17 cellular contexts compared by ENCODE assay signal in genomic region chr9:137174722-137175293, GRCh38. TPM values are rescaled to one million over a fixed set of nuclear protein-coding genes. Genes with fewer than 3 reads are reported as not detected.
DNase-seq lines count a peak whose midpoint lies in the region; ATAC-seq and TF ChIP-seq lines count a peak whose summit lies in the region.
"Had no signal": no experiment of that assay in that cellular context is flagged by ENCODE, and none has a peak within 500 bp of the region (broad histone marks: within the 10 kb centered on the region; RNA-seq: fewer than 3 reads in every experiment).

No MANE protein-coding gene starts in this region.

- TF ChIP-seq POLR2A in GM18505 (IDR thresholded peaks at IDR 0.05; ENCODE audit: borderline replicate concordance, extremely low read depth, insufficient read depth, insufficient read length) (no peak), body of pancreas (IDR thresholded peaks at IDR 0.05) (no peak)

- H3K27me3 ChIP-seq in foreskin keratinocyte (peaks cover 56% of the 10 kb centered on the region), body of pancreas (no peaks in the 10 kb centered on the region)

- peak; percentile 9 for ATAC-seq in foreskin keratinocyte
- ATAC-seq in GM18505 (IDR thresholded peaks at IDR 0.05; ENCODE audit: unreplicated experiment): no peak
- ATAC-seq in body of pancreas: no peak

- no peaks in the 10 kb centered on the region for H3K4me1 Mint-ChIP-seq in type B pancreatic cell (ENCODE audit: unreplicated experiment)
- H3K4me1 Mint-ChIP-seq: activated naive CD4-positive, alpha-beta T cell treated with anti-CD3 and anti-CD28 coated beads, Interleukin-2, amount 50 U/mL, for 24 hours had no signal

- H3K27ac Mint-ChIP-seq in type B pancreatic cell: no peak overlapping the region
- H3K27ac Mint-ChIP-seq: activated naive CD4-positive, alpha-beta T cell treated with anti-CD3 and anti-CD28 coated beads, Interleukin-2, amount 50 U/mL, for 24 hours had no signal

- H3K9me3 ChIP-seq in body of pancreas: no peaks in the 10 kb centered on the region

- H3K4me1 ChIP-seq in foreskin keratinocyte (no peaks in the 10 kb centered on the region), body of pancreas (peaks cover 6% of the 10 kb centered on the region)

- TF ChIP-seq CTCF in foreskin keratinocyte (conservative IDR thresholded peaks at IDR 0.05) (peak; percentile 2), type B pancreatic cell (conservative IDR thresholded peaks at IDR 0.05) (peak; percentile 10), body of pancreas (IDR thresholded peaks at IDR 0.05) (no peak)

- H3K36me3 ChIP-seq in body of pancreas (replicated peaks in 1 of 2; ENCODE audit: insufficient read depth in 1 of 2, low read depth in 2 of 2): peaks cover 4 to 8% of the 10 kb centered on the region in 2 donors

- DNase-seq in stimulated activated CD4-positive, alpha-beta T cell treated with anti-CD3 and anti-CD28 coated beads, Interleukin-15, amount 100 ng/mL, for 24 hours: peak; percentile 47
- no peak for DNase-seq in stimulated activated CD4-positive, alpha-beta T cell treated with anti-CD3 and anti-CD28 coated beads, Interleukin-4, amount 100 ng/mL, for 24 hours
- peak; percentile 80 for DNase-seq in NCI-H146 (lab: John Stamatoyannopoulos, UW)
- no peak for DNase-seq in foreskin keratinocyte
- no peak for DNase-seq in type B pancreatic cell (ENCODE audit: extremely low spot score, unreplicated experiment)
- DNase-seq in body of pancreas: no peak
- DNase-seq in activated gamma-delta T cell (lab: John Stamatoyannopoulos, UW): no peak
- DNase-seq: DMS153, foreskin melanocyte, midbrain, NCI-H1105, SIG-M5, small intestine had no signal

- H3K36me3 Mint-ChIP-seq in type B pancreatic cell: no peaks in the 10 kb centered on the region
- H3K36me3 Mint-ChIP-seq: activated naive CD4-positive, alpha-beta T cell treated with anti-CD3 and anti-CD28 coated beads, Interleukin-2, amount 50 U/mL, for 24 hours; IgD-negative memory B cell had no signal

- intact Hi-C loops in body of pancreas (cut with DNase I): no loop called here

- 51 to 56% methylated on average over 7 to 32 of the region's 34 CpGs for WGBS in body of pancreas, 2 donors

- no peaks in the 10 kb centered on the region for H3K9me3 Mint-ChIP-seq in type B pancreatic cell
- H3K9me3 Mint-ChIP-seq: activated naive CD4-positive, alpha-beta T cell treated with anti-CD3 and anti-CD28 coated beads, Interleukin-2, amount 50 U/mL, for 24 hours; IgD-negative memory B cell had no signal

- H3K27ac ChIP-seq in foreskin keratinocyte (no peak overlapping the region), body of pancreas (no peak overlapping the region)

- H3K27me3 Mint-ChIP-seq in type B pancreatic cell: peaks cover 26% of the 10 kb centered on the region
- H3K27me3 Mint-ChIP-seq: activated naive CD4-positive, alpha-beta T cell treated with anti-CD3 and anti-CD28 coated beads, Interleukin-2, amount 50 U/mL, for 24 hours had no signal

- no peak overlapping the region for H3K4me3 ChIP-seq in body of pancreas

- H3K4me3 Mint-ChIP-seq in type B pancreatic cell: no peak overlapping the region
- H3K4me3 Mint-ChIP-seq: activated naive CD4-positive, alpha-beta T cell treated with anti-CD3 and anti-CD28 coated beads, Interleukin-2, amount 50 U/mL, for 24 hours; IgD-negative memory B cell had no signal

RNA-seq across cellular contexts. Expression of gene TMEM210, which starts 3.0 kb away (rescaled TPM):
- total RNA-seq in foreskin keratinocyte (not detected in 2 replicates), type B pancreatic cell (ENCODE audit: low replicate concordance) (not detected in 2 replicates), body of pancreas (not detected)
- polyA plus RNA-seq in foreskin keratinocyte: not detected in 2 replicates
- total RNA-seq: osteocyte had no signal
- polyA plus RNA-seq: IgD-negative memory B cell, small intestine had no signal

RNA-seq across cellular contexts. Expression of gene LRRC26, which starts 5.0 kb away (rescaled TPM):
- total RNA-seq in foreskin keratinocyte (not detected in 2 replicates), type B pancreatic cell (ENCODE audit: low replicate concordance) (0.77 and 1.4 TPM in 2 replicates), body of pancreas (1 to 10 TPM in 1 of 2 donors, not detected in 1; 1.3 TPM)
- polyA plus RNA-seq in foreskin keratinocyte: not detected in 2 replicates
- total RNA-seq: osteocyte had no signal
- polyA plus RNA-seq: IgD-negative memory B cell had no signal

RNA-seq across cellular contexts. Expression of gene ANAPC2, which starts 13.6 kb away (rescaled TPM):
- total RNA-seq in foreskin keratinocyte: 20.8 TPM in 2 replicates
- 16.4 and 17.2 TPM in 2 replicates for polyA plus RNA-seq in foreskin keratinocyte
- total RNA-seq in type B pancreatic cell (ENCODE audit: low replicate concordance): 63.5 and 65.0 TPM in 2 replicates
- total RNA-seq in body of pancreas: 10 to 100 TPM; 24.1 to 51.7 TPM

RNA-seq across cellular contexts. Expression of gene SSNA1, which starts 13.7 kb away (rescaled TPM):
- total RNA-seq in foreskin keratinocyte (98.8 and 102 TPM in 2 replicates), type B pancreatic cell (ENCODE audit: low replicate concordance) (64.9 and 74.8 TPM in 2 replicates), body of pancreas (10 to 100 TPM; 62.3 to 79.1 TPM)
- polyA plus RNA-seq in foreskin keratinocyte: 174 and 179 TPM in 2 replicates

RNA-seq across cellular contexts. Expression of gene TPRN, which starts 25.7 kb away (rescaled TPM):
- 6.2 and 6.6 TPM in 2 replicates for total RNA-seq in foreskin keratinocyte
- 6.1 TPM in 2 replicates for polyA plus RNA-seq in foreskin keratinocyte
- total RNA-seq in type B pancreatic cell (ENCODE audit: low replicate concordance): 24.1 and 28.4 TPM in 2 replicates
- total RNA-seq in body of pancreas: 10 to 100 TPM; 90.0 to 91.3 TPM

Comparison
In these comparisons a context has a peak if more than half of its experiments do, and no peak if none do; other contexts are left out.
1. DNase-seq: peak in stimulated activated CD4-positive, alpha-beta T cell treated with anti-CD3 and anti-CD28 coated beads, Interleukin-15, amount 100 ng/mL, for 24 hours (single experiment) and NCI-H146 (single experiment); none in stimulated activated CD4-positive, alpha-beta T cell treated with anti-CD3 and anti-CD28 coated beads, Interleukin-4, amount 100 ng/mL, for 24 hours (single experiment), foreskin keratinocyte (0 of 2), type B pancreatic cell (single experiment), body of pancreas (0 of 4) and activated gamma-delta T cell (single experiment).
2. CTCF ChIP-seq: peak in foreskin keratinocyte (single experiment) and type B pancreatic cell (single experiment); none in body of pancreas (0 of 7).